Comparison of ENCODE assay signal across 11 cellular contexts in the genomic region with DNA sequence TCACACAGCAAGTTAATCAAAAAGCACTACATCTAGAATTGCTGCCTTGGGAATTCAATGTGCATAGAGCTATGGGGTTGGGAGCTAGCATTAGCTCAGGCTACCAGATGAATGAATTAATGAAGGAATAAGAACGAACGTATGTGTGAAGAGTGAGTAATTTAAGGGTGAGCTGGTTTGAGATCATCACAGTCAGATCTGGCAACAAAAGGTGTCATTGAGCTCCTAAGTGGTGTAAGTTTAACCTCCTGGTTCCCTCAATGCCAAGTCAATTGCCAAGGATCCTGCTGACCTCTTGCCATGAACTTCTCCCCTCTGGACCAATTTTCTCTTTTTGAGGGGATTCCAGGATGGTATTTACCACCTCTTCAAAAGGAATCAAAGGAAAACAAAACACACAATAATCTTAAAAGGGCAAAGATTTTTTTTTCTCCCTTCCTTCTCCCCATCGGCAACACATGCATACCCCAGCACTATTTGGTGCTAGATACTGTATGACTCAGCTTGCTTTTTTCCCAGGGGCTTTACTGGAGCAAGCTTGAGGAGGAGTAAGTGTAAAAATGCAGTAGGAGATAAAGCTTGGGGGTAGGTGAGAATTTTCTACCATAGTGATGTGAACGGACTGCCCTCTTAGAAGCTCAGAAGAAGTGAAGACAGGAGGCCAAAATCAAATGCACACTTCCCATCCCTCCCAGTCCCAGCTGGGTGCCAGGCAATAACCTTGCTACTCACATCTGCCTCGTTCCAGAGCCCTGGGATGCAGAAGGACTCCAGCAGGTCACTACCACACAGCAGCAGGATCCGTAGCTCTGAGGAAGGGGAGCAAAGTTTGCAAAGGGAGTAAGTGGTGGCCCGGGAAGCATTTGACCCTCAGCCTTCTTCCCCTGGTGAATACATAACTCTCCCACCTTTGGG.
DNase-seq lines count a peak whose midpoint lies in the region; TF ChIP-seq lines count a peak whose summit lies in the region.
"Had no signal": no experiment of that assay in that cellular context is flagged by ENCODE, and none has a peak within 500 bp of the region (broad histone marks: within the 10 kb centered on the region; RNA-seq: fewer than 3 reads in every experiment).

No MANE protein-coding gene starts in this region.

- no peak for DNase-seq in T-helper 2 cell treated with Interferon-gamma antibody and Interleukin-4, amounts not matched to agents 5 μg/mL and 100 μg/mL, for 36 hours (ENCODE audit: low spot score)
- DNase-seq in T-helper 2 cell = no peak
- DNase-seq in amniotic epithelial cell (ENCODE audit: low read depth) = peak; percentile 94
- peak; percentile 64 for DNase-seq in islet precursor cell
- peak; percentile 14 for DNase-seq in stomach
- no peak for DNase-seq in OCI-M1 (lab: John Stamatoyannopoulos, UW)
- no peak for DNase-seq in suprapubic skin (ENCODE audit: low spot score in 2 of 2)
- no peak for DNase-seq in G401 (ENCODE audit: low spot score)
- DNase-seq: NCI-H2171 treated with DMSO at 0.1 percent for 48 hours had no signal

- H3K27ac ChIP-seq in stomach (no peak overlapping the region), suprapubic skin (no peak overlapping the region)

- TF ChIP-seq EP300 in stomach (IDR thresholded peaks at IDR 0.05) = no peak
- TF ChIP-seq EP300 in suprapubic skin (IDR thresholded peaks at IDR 0.05) = no peak

- in situ Hi-C loops in G401 (cut with HindIII; ENCODE audit: low sequenced_read_pairs) = no loop called here

- peaks cover 0 to 43% (median 19%) of the 10 kb centered on the region in 4 donors for H3K4me1 ChIP-seq in stomach
- peaks cover 59% of the 10 kb centered on the region for H3K4me1 ChIP-seq in suprapubic skin

- TF ChIP-seq CTCF in stomach (IDR thresholded peaks at IDR 0.05) (no peak), suprapubic skin (IDR thresholded peaks at IDR 0.05) (no peak)

- H3K36me3 ChIP-seq in stomach = no peaks in the 10 kb centered on the region
- no peaks in the 10 kb centered on the region for H3K36me3 ChIP-seq in suprapubic skin

- H3K36me3 Mint-ChIP-seq in T-helper 2 cell treated with Interferon-gamma antibody and Interleukin-4, amounts not matched to agents 5 μg/mL and 100 μg/mL, for 36 hours (ENCODE audit: low read depth) = no peaks in the 10 kb centered on the region
- H3K36me3 Mint-ChIP-seq: IgD-negative memory B cell had no signal

- no peak overlapping the region for H3K4me3 ChIP-seq in stomach
- no peak overlapping the region for H3K4me3 ChIP-seq in suprapubic skin

- TF ChIP-seq POLR2A in stomach (IDR thresholded peaks at IDR 0.05) (no peak), suprapubic skin (IDR thresholded peaks at IDR 0.05) (no peak)

- no peaks in the 10 kb centered on the region for H3K9me3 Mint-ChIP-seq in T-helper 2 cell treated with Interferon-gamma antibody and Interleukin-4, amounts not matched to agents 5 μg/mL and 100 μg/mL, for 36 hours
- H3K9me3 Mint-ChIP-seq: activated T-helper 1 cell treated with anti-CD3 and anti-CD28 coated beads, Interleukin-12 subunit alpha, Interleukin-12 subunit beta, Interleukin-2, Interleukin-4 antibody, amounts not matched to agents 30 ng/mL and 10 ng/mL and 1 ng/mL, durations not matched to agents 14 hours and 24 hours and 36 hours; IgD-negative memory B cell had no signal

- H3K9me3 ChIP-seq in stomach = no peaks in the 10 kb centered on the region
- H3K9me3 ChIP-seq in suprapubic skin = no peaks in the 10 kb centered on the region

- no peak overlapping the region for H3K4me3 Mint-ChIP-seq in T-helper 2 cell treated with Interferon-gamma antibody and Interleukin-4, amounts not matched to agents 5 μg/mL and 100 μg/mL, for 36 hours
- H3K4me3 Mint-ChIP-seq: activated T-helper 1 cell treated with anti-CD3 and anti-CD28 coated beads, Interleukin-12 subunit alpha, Interleukin-12 subunit beta, Interleukin-2, Interleukin-4 antibody, amounts not matched to agents 30 ng/mL and 10 ng/mL and 1 ng/mL, durations not matched to agents 14 hours and 24 hours and 36 hours; IgD-negative memory B cell had no signal

- H3K27me3 ChIP-seq in stomach (no peaks in the 10 kb centered on the region), suprapubic skin (no peaks in the 10 kb centered on the region)

- peak overlapping the region; percentile 6 for H3K27ac Mint-ChIP-seq in T-helper 2 cell treated with Interferon-gamma antibody and Interleukin-4, amounts not matched to agents 5 μg/mL and 100 μg/mL, for 36 hours
- H3K27ac Mint-ChIP-seq: activated T-helper 1 cell treated with anti-CD3 and anti-CD28 coated beads, Interleukin-12 subunit alpha, Interleukin-12 subunit beta, Interleukin-2, Interleukin-4 antibody, amounts not matched to agents 30 ng/mL and 10 ng/mL and 1 ng/mL, durations not matched to agents 14 hours and 24 hours and 36 hours; IgD-negative memory B cell had no signal

- peaks cover 3% of the 10 kb centered on the region for H3K27me3 Mint-ChIP-seq in T-helper 2 cell treated with Interferon-gamma antibody and Interleukin-4, amounts not matched to agents 5 μg/mL and 100 μg/mL, for 36 hours (ENCODE audit: low read depth)

- peaks cover 2% of the 10 kb centered on the region for H3K4me1 Mint-ChIP-seq in T-helper 2 cell treated with Interferon-gamma antibody and Interleukin-4, amounts not matched to agents 5 μg/mL and 100 μg/mL, for 36 hours (ENCODE audit: low read depth)

- WGBS in stomach, 5 donors = 54 to 72% (median 59%) methylated on average over 6 to 7 of the region's 7 CpGs
- WGBS in suprapubic skin = 75% methylated on average over 7 of the region's 7 CpGs

- intact Hi-C loops in stomach (cut with DNase I; ENCODE audit: low total_unique reads) = no loop called here

Comparison
In these comparisons a context has a peak if more than half of its experiments do, and no peak if none do; other contexts are left out.
1. DNase-seq: peak in amniotic epithelial cell (single experiment), islet precursor cell (single experiment) and stomach (single experiment); none in T-helper 2 cell treated with Interferon-gamma antibody and Interleukin-4, amounts not matched to agents 5 μg/mL and 100 μg/mL, for 36 hours (single experiment), T-helper 2 cell (0 of 5), OCI-M1 (single experiment), suprapubic skin (0 of 2) and G401 (single experiment).